ENCODE assay signal across 8 cellular contexts in the genomic region with DNA sequence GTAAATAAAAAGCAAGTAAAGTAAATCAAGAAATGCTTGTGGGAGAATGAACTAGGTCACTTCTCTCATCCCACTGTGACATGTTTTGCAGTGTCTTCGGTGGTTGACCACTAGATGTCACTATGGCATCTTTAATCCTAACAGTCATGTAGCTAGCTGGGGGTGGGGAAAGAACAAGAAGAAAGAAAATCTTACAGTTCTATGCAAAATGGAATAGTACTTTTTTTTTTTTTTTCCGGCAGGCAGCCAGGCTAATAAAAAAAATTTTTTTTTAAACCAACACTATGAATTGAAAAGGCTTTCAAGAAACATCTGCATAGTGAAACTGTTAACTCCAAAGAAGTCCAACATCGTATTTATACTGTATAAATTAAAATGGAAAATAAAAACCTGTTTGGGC. TPM values are rescaled to one million over a fixed set of nuclear protein-coding genes. Genes with fewer than 3 reads are reported as not detected.
DNase-seq lines count a peak whose midpoint lies in the region; ATAC-seq and TF ChIP-seq lines count a peak whose summit lies in the region.

No MANE protein-coding gene starts in this region.

- no peaks in the 10 kb centered on the region for H3K9me2 ChIP-seq in GM23338 (ENCODE audit: insufficient read depth)

- H3K27me3 Mint-ChIP-seq in GM23338 (ENCODE audit: insufficient read depth, low read depth, poor library complexity) (no peaks in the 10 kb centered on the region), chondrocyte (ENCODE audit: low read depth) (no peaks in the 10 kb centered on the region)

- H3K9me3 Mint-ChIP-seq in GM23338 (no peaks in the 10 kb centered on the region), chondrocyte (ENCODE audit: low read depth) (no peaks in the 10 kb centered on the region)

- in situ Hi-C loops in G401 (cut with HindIII; ENCODE audit: low sequenced_read_pairs): loop anchor here (25.0 kb wide), 1 partner anchor 146 kb away; no protein-coding TSS in a partner anchor

- H3K4me2 ChIP-seq in GM23338: no peak overlapping the region

- no peak overlapping the region for H2AFZ ChIP-seq in GM23338

- H3K27me3 ChIP-seq in GM23338 (ENCODE audit: insufficient read depth): no peaks in the 10 kb centered on the region
- H3K27me3 ChIP-seq in RWPE2 (ENCODE audit: insufficient read depth, poor library complexity, severe bottlenecking): no peaks in the 10 kb centered on the region

- ATAC-seq in GM23338 (peak; percentile 89), RWPE2 (ENCODE audit: low read depth) (peak; percentile 71; the same call in 2 of the 3 replicates)

- TF ChIP-seq CTCF in GM23338 (conservative IDR thresholded peaks at IDR 0.05; ENCODE audit: low read depth in 2 of 2) (peak; percentile 93), RWPE2 (IDR thresholded peaks at IDR 0.05; ENCODE audit: poor library complexity, severe bottlenecking) (peak; percentile 90), chondrocyte (IDR thresholded peaks at IDR 0.05) (peak; percentile 95)

- DNase-seq in A172 (ENCODE audit: low spot score) (peak; percentile 88), G401 (ENCODE audit: low spot score) (peak; percentile 82), GM23338 (ENCODE audit: low spot score) (peak; percentile 89), Kasumi-1 (lab: John Stamatoyannopoulos, UW) (peak; percentile 84 to 86), RWPE2 (ENCODE audit: low spot score) (no peak), chondrocyte (ENCODE audit: low spot score) (no peak), kidney glomerular epithelial cell (lab: John Stamatoyannopoulos, UW) (peak; percentile 60), stromal cell of bone marrow (ENCODE audit: low read depth) (peak; percentile 83)

- H3K9me3 ChIP-seq in RWPE2 (ENCODE audit: severe bottlenecking): no peaks in the 10 kb centered on the region

- no peaks in the 10 kb centered on the region for H3K36me3 ChIP-seq in GM23338 (ENCODE audit: insufficient read depth)
- H3K36me3 ChIP-seq in RWPE2 (ENCODE audit: low read depth): no peaks in the 10 kb centered on the region

- peaks cover 4% of the 10 kb centered on the region; the same call in 1 of the 2 replicates for H3K4me1 ChIP-seq in GM23338 (ENCODE audit: insufficient read depth)
- peaks cover under 1% of the 10 kb centered on the region for H3K4me1 ChIP-seq in RWPE2 (ENCODE audit: insufficient read depth, poor library complexity, severe bottlenecking)

- no peak overlapping the region for H3K27ac ChIP-seq in GM23338 (ENCODE audit: low read depth)
- no peak overlapping the region for H3K27ac ChIP-seq in RWPE2 (ENCODE audit: poor library complexity, severe bottlenecking)

- no peaks in the 10 kb centered on the region for H4K20me1 ChIP-seq in GM23338 (replicated peaks; ENCODE audit: insufficient read depth)

- H3K27ac Mint-ChIP-seq in GM23338 (no peak overlapping the region), chondrocyte (ENCODE audit: unreplicated experiment) (no peak overlapping the region)

- H3K4me3 ChIP-seq in GM23338: no peak overlapping the region
- no peak overlapping the region for H3K4me3 ChIP-seq in RWPE2 (ENCODE audit: severe bottlenecking)

- H3F3A ChIP-seq in GM23338 (replicated peaks; ENCODE audit: low read depth): no peaks in the 10 kb centered on the region

- H3K4me3 Mint-ChIP-seq in GM23338: no peak overlapping the region
- H3K4me3 Mint-ChIP-seq in chondrocyte (ENCODE audit: unreplicated experiment): no peak overlapping the region

- H3K4me1 Mint-ChIP-seq in GM23338: peaks cover 6% of the 10 kb centered on the region
- H3K4me1 Mint-ChIP-seq in chondrocyte (ENCODE audit: low read depth): peaks cover 48% of the 10 kb centered on the region

- H3K79me2 ChIP-seq in GM23338 (replicated peaks; ENCODE audit: insufficient read depth): no peaks in the 10 kb centered on the region

- H3K36me3 Mint-ChIP-seq in GM23338 (ENCODE audit: low read depth) (no peaks in the 10 kb centered on the region), chondrocyte (ENCODE audit: low read depth) (no peaks in the 10 kb centered on the region)

TF ChIP-seq in GM23338, 12 proteins besides CTCF, POLR2A, EP300 and RAD21 (continues in another document):
- TF ChIP-seq NANOG (IDR thresholded peaks at IDR 0.05; ENCODE audit: borderline replicate concordance) (no peak), ETS1 (IDR thresholded peaks at IDR 0.05) (no peak), EZH2 (IDR thresholded peaks at IDR 0.05; ENCODE audit: low read depth, unreplicated experiment) (no peak)
- TF ChIP-seq, protein P1, sequence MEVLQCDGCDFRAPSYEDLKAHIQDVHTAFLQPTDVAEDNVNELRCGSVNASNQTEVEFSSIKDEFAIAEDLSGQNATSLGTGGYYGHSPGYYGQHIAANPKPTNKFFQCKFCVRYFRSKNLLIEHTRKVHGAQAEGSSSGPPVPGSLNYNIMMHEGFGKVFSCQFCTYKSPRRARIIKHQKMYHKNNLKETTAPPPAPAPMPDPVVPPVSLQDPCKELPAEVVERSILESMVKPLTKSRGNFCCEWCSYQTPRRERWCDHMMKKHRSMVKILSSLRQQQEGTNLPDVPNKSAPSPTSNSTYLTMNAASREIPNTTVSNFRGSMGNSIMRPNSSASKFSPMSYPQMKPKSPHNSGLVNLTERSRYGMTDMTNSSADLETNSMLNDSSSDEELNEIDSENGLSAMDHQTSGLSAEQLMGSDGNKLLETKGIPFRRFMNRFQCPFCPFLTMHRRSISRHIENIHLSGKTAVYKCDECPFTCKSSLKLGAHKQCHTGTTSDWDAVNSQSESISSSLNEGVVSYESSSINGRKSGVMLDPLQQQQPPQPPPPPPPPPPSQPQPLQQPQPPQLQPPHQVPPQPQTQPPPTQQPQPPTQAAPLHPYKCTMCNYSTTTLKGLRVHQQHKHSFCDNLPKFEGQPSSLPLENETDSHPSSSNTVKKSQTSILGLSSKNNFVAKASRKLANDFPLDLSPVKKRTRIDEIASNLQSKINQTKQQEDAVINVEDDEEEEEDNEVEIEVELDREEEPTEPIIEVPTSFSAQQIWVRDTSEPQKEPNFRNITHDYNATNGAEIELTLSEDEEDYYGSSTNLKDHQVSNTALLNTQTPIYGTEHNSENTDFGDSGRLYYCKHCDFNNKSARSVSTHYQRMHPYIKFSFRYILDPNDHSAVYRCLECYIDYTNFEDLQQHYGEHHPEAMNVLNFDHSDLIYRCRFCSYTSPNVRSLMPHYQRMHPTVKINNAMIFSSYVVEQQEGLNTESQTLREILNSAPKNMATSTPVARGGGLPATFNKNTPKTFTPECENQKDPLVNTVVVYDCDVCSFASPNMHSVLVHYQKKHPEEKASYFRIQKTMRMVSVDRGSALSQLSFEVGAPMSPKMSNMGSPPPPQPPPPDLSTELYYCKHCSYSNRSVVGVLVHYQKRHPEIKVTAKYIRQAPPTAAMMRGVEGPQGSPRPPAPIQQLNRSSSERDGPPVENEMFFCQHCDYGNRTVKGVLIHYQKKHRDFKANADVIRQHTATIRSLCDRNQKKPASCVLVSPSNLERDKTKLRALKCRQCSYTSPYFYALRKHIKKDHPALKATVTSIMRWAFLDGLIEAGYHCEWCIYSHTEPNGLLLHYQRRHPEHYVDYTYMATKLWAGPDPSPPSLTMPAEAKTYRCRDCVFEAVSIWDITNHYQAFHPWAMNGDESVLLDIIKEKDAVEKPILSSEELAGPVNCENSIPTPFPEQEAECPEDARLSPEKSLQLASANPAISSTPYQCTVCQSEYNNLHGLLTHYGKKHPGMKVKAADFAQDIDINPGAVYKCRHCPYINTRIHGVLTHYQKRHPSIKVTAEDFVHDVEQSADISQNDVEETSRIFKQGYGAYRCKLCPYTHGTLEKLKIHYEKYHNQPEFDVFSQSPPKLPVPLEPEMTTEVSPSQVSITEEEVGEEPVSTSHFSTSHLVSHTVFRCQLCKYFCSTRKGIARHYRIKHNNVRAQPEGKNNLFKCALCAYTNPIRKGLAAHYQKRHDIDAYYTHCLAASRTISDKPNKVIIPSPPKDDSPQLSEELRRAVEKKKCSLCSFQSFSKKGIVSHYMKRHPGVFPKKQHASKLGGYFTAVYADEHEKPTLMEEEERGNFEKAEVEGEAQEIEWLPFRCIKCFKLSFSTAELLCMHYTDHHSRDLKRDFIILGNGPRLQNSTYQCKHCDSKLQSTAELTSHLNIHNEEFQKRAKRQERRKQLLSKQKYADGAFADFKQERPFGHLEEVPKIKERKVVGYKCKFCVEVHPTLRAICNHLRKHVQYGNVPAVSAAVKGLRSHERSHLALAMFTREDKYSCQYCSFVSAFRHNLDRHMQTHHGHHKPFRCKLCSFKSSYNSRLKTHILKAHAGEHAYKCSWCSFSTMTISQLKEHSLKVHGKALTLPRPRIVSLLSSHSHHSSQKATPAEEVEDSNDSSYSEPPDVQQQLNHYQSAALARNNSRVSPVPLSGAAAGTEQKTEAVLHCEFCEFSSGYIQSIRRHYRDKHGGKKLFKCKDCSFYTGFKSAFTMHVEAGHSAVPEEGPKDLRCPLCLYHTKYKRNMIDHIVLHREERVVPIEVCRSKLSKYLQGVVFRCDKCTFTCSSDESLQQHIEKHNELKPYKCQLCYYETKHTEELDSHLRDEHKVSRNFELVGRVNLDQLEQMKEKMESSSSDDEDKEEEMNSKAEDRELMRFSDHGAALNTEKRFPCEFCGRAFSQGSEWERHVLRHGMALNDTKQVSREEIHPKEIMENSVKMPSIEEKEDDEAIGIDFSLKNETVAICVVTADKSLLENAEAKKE (CRISPR knock-in tag; IDR thresholded peaks at IDR 0.05): no peak

RNA-seq across cellular contexts. Expression of gene CDK1, which starts 38.3 kb away (rescaled TPM):
- total RNA-seq in A172 (2014; rRNA removed; shearing (Covaris generic)): 230 and 248 TPM in 2 replicates
- 337 and 365 TPM in 2 replicates for total RNA-seq in G401 (2014; rRNA removed; shearing (Covaris generic))
- 166 and 168 TPM in 2 replicates for total RNA-seq in GM23338 (2014; rRNA removed; shearing (Covaris generic))
- 148 and 165 TPM in 2 replicates for polyA plus RNA-seq in GM23338 (2016; fragmentation: Nextera tagmentation; extraction: Ambion mirVana)
- 7.6 to 16.7 TPM (median 9.0 TPM) in 3 replicates for total RNA-seq in chondrocyte

Comparison
In these comparisons a context has a peak if more than half of its experiments do, and no peak if none do; other contexts are left out.
1. DNase-seq: peak in A172 (single experiment), G401 (single experiment), GM23338 (single experiment), Kasumi-1 (2 of 2), kidney glomerular epithelial cell (single experiment) and stromal cell of bone marrow (single experiment); none in RWPE2 (single experiment) and chondrocyte (single experiment).
2. Peak in every context shown above with its lines, with median percentiles within 50 percentile points of each other: CTCF ChIP-seq.